1 cellular context compared by ENCODE assay signal in the genomic region with DNA sequence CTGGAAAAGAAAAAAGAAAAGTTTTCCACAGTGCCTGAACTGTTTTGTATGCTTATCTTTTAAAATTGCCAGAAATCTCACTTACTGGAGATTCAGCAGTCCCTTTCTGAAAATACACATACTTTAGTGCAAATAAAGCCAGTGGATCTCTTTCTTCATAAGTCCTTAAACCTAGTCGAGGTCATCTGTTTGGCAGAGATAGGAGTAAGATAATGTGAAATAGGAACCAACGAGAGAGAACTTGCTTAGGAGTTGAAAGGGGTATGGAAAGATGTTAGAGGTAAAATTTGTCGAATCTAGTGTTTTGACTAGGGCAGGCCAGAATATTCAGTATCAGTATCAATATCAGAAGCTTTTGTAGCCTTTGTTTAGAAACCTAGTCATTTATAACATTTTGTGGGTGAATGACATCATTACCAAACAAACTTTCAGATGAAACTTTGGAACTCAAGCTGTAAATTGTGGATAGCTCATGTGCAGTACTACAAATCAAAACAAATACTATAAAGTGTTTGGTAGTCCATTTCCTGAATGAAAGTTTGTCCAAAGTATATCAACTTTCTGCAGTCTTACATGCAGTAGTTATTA.
A peak's percentile ranks its signal among the peaks of the same experiment; 100 is the strongest.
TF ChIP-seq lines count a peak whose summit lies in the region.

No MANE protein-coding gene starts in this region.

TF ChIP-seq in GM12878, 131 proteins besides CTCF, POLR2A, EP300 and RAD21:
- TF ChIP-seq MEF2B (IDR thresholded peaks at IDR 0.05; ENCODE audit: partially characterized antibody, poor library complexity, severe bottlenecking), result peak; percentile 12
- TF ChIP-seq, protein P1, sequence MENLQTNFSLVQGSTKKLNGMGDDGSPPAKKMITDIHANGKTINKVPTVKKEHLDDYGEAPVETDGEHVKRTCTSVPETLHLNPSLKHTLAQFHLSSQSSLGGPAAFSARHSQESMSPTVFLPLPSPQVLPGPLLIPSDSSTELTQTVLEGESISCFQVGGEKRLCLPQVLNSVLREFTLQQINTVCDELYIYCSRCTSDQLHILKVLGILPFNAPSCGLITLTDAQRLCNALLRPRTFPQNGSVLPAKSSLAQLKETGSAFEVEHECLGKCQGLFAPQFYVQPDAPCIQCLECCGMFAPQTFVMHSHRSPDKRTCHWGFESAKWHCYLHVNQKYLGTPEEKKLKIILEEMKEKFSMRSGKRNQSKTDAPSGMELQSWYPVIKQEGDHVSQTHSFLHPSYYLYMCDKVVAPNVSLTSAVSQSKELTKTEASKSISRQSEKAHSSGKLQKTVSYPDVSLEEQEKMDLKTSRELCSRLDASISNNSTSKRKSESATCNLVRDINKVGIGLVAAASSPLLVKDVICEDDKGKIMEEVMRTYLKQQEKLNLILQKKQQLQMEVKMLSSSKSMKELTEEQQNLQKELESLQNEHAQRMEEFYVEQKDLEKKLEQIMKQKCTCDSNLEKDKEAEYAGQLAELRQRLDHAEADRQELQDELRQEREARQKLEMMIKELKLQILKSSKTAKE (IDR thresholded peaks at IDR 0.05; ENCODE audit: low read depth, poor library complexity, severe bottlenecking), result peak; percentile 45
- TF ChIP-seq BHLHE40 (IDR thresholded peaks at IDR 0.05; ENCODE audit: borderline replicate concordance in 1 of 2, low read depth in 2 of 2, low read length in 1 of 2), result peak in 1 of 2 experiments; percentile 47; a peak in 2 of 4 replicates
- TF ChIP-seq JUNB (IDR thresholded peaks at IDR 0.05), result peak; percentile 34
- peak; percentile 65 to 66 for TF ChIP-seq IKZF2 (IDR thresholded peaks at IDR 0.05)
- peak; percentile 81 for TF ChIP-seq ATF7 (IDR thresholded peaks at IDR 0.05; ENCODE audit: low read depth)
